Comparison of ENCODE assay signal across 9 cellular contexts in genomic region chr19:58001895-58002369, GRCh38. TPM values are rescaled to one million over a fixed set of nuclear protein-coding genes. Genes with fewer than 3 reads are reported as not detected.
DNase-seq lines count a peak whose midpoint lies in the region; ATAC-seq, FAIRE-seq and TF ChIP-seq lines count a peak whose summit lies in the region.
"Had no signal": no experiment of that assay in that cellular context is flagged by ENCODE, and none has a peak within 500 bp of the region (broad histone marks: within the 10 kb centered on the region; RNA-seq: fewer than 3 reads in every experiment).

No MANE protein-coding gene starts in this region.

- POLR2A ChIA-PET in AG04450 (lab: Yijun Ruan, JAX) = interaction anchor here (0.6 to 1.7 kb wide), 6 partner anchors 10 to 181 kb away, joined by 3 to 11 read pairs (median 6); partner anchors contain the start of genes ZNF135, ZNF274 and ZNF329
- POLR2A ChIA-PET in endothelial cell of umbilical vein (lab: Charles Lee) = interaction anchor here (1.4 kb wide), 1 partner anchor 16 kb away, joined by 3 read pairs; no protein-coding TSS in a partner anchor

- peaks cover 4% of the 10 kb centered on the region for H3K27me3 Mint-ChIP-seq in nephron (ENCODE audit: low read depth)

- H3K27ac Mint-ChIP-seq in nephron = peak overlapping the region; percentile 91 to 97 (median 95)

- peak overlapping the region; percentile 92 for H3K4me3 ChIP-seq in AG04450 (ENCODE audit: low read depth, low read length)
- peak overlapping the region; percentile 81 for H3K4me3 ChIP-seq in SJSA1
- peak overlapping the region; percentile 39 to 90 (median 75) for H3K4me3 ChIP-seq in endothelial cell of umbilical vein (replicated peaks in 1 of 3; ENCODE audit: insufficient read depth in 1 of 3, low read depth in 1 of 3, low read length in 3 of 3)

- peak overlapping the region; percentile 76 for H3K9ac ChIP-seq in endothelial cell of umbilical vein (replicated peaks; ENCODE audit: extremely low read depth, insufficient read depth, low read length)

- H3K36me3 Mint-ChIP-seq in nephron (ENCODE audit: low read depth) = peaks cover 96% of the 10 kb centered on the region

- H3K36me3 ChIP-seq in SJSA1 (peaks cover 65% of the 10 kb centered on the region), endothelial cell of umbilical vein (ENCODE audit: control insufficient read depth in 2 of 2, extremely low read depth in 1 of 2, insufficient read depth in 2 of 2, low read length in 2 of 2) (peaks cover 12 to 23% of the 10 kb centered on the region in 2 experiments)

- TF ChIP-seq POLR2A in endothelial cell of umbilical vein (IDR thresholded peaks at IDR 0.05; ENCODE audit: low read depth, low read length) = no peak

- peaks cover 5% of the 10 kb centered on the region for H3K4me1 ChIP-seq in SJSA1 (replicated peaks)
- H3K4me1 ChIP-seq in endothelial cell of umbilical vein (ENCODE audit: control insufficient read depth, extremely low read depth, insufficient read depth, low read length) = peaks cover 5% of the 10 kb centered on the region

- TF ChIP-seq CTCF in AG04450 (IDR thresholded peaks at IDR 0.05; ENCODE audit: low read depth, low read length) (no peak), endothelial cell of umbilical vein (IDR thresholded peaks at IDR 0.05; ENCODE audit: extremely low read depth in 1 of 2, insufficient read depth in 1 of 2, low read depth in 1 of 2, low read length in 2 of 2) (no peak), nephron (IDR thresholded peaks at IDR 0.05; ENCODE audit: unreplicated experiment in 3 of 3) (no peak)

- H3K4me2 ChIP-seq in endothelial cell of umbilical vein (ENCODE audit: insufficient read depth, low read length) = peak overlapping the region; percentile 56

- H3K79me2 ChIP-seq in endothelial cell of umbilical vein (ENCODE audit: control insufficient read depth, insufficient read depth, low read length) = peaks cover 1% of the 10 kb centered on the region

- no peaks in the 10 kb centered on the region for H3K9me1 ChIP-seq in endothelial cell of umbilical vein (replicated peaks; ENCODE audit: control insufficient read depth, extremely low read depth, insufficient read depth, low read length)

- ATAC-seq in GM19438 (IDR thresholded peaks at IDR 0.05; ENCODE audit: low read depth, unreplicated experiment) (peak; percentile 17), GM21825 (IDR thresholded peaks at IDR 0.05; ENCODE audit: unreplicated experiment) (no peak)

- dilution Hi-C loops in endothelial cell of umbilical vein (cut with MboI; ENCODE audit: extremely low pct_ligation_motif_present, low sequenced_read_pairs) = no loop called here

- CTCF ChIA-PET in AG04450 (lab: Charles Lee) (no interaction called here), endothelial cell of umbilical vein (lab: Charles Lee) (interaction anchor here (0.8 to 0.9 kb wide), 2 partner anchors 12 to 67 kb away, joined by 3 read pairs; partner anchors contain the start of gene ZNF418)

- intact Hi-C loops in endothelial cell of umbilical vein (cut with micrococcal nuclease) = loop anchor here (1.0 to 10.0 kb wide), 3 partner anchors 55 to 367 kb away; partner anchors contain the start of genes ZNF211, ZNF256 and ZNF329

- peak overlapping the region; percentile 79 for H2AFZ ChIP-seq in endothelial cell of umbilical vein (ENCODE audit: low read depth, low read length)

- peaks cover 86% of the 10 kb centered on the region for H3K9me3 Mint-ChIP-seq in nephron

- peak overlapping the region; percentile 79 to 93 (median 85) for H3K4me3 Mint-ChIP-seq in nephron

- no TSS peak for BruUV-seq in endothelial cell of umbilical vein (replicated peaks; lab: Mats Ljungman, UMichigan)

- H3K27me3 ChIP-seq in AG04450 (ENCODE audit: control insufficient read depth, insufficient read depth, low read length) (no peaks in the 10 kb centered on the region), SJSA1 (replicated peaks) (no peaks in the 10 kb centered on the region), endothelial cell of umbilical vein (ENCODE audit: control insufficient read depth in 2 of 2, insufficient read depth in 2 of 2, low read length in 2 of 2) (no peaks in the 10 kb centered on the region)

- DNase-seq in AG04450 (ENCODE audit: low read depth, low spot score) (no peak), SJSA1 (ENCODE audit: low read depth in 1 of 2, low spot score in 2 of 2) (no peak), endothelial cell of umbilical vein (ENCODE audit: low read depth, low spot score) (no peak), activated gamma-delta T cell treated with Interleukin-2 at 50 U/mL for 16 hours (no peak), middle frontal gyrus (ENCODE audit: extremely low spot score, low spot score) (no peak)

- H3K4me1 Mint-ChIP-seq in nephron = peaks cover 11% of the 10 kb centered on the region

- no peaks in the 10 kb centered on the region for H4K20me1 ChIP-seq in endothelial cell of umbilical vein (replicated peaks; ENCODE audit: control insufficient read depth, extremely low read depth, insufficient read depth, low read length)

- H3K9me3 ChIP-seq in AG04450 (ENCODE audit: control insufficient read depth, insufficient read depth, low read length) (peaks cover 74% of the 10 kb centered on the region), SJSA1 (replicated peaks) (peaks cover 23% of the 10 kb centered on the region), endothelial cell of umbilical vein (replicated peaks; ENCODE audit: control insufficient read depth, insufficient read depth, low read length) (peaks cover 2% of the 10 kb centered on the region)

- peak overlapping the region; percentile 65 for H3K27ac ChIP-seq in AG04450 (ENCODE audit: low read depth, low read length)
- peak overlapping the region; percentile 62 for H3K27ac ChIP-seq in SJSA1
- peak overlapping the region; percentile 19 for H3K27ac ChIP-seq in endothelial cell of umbilical vein (ENCODE audit: insufficient read depth, low read depth, low read length)

- no peak for FAIRE-seq in endothelial cell of umbilical vein (lab: Jason Lieb, UNC)

RNA-seq across cellular contexts. Expression of gene ZNF606, which starts 0.7 kb away (rescaled TPM):
- polyA plus RNA-seq in AG04450 (2011; rRNA removed) (4.9 TPM in 2 replicates), endothelial cell of umbilical vein (4.6 TPM in 2 replicates)
- polyA minus RNA-seq in AG04450 (2011; rRNA and poly(A)+ RNA removed) = 8.7 and 10.2 TPM in 2 replicates
- total RNA-seq in SJSA1 (2014; rRNA removed; shearing (Covaris generic)) = 13.1 and 32.0 TPM in 2 replicates
- 7.8 and 10.8 TPM in 2 replicates for total RNA-seq in endothelial cell of umbilical vein
- 1.8 and 3.5 TPM in 2 replicates for polyA plus RNA-seq in endothelial cell of umbilical vein (2011; cell fraction: cytosol; rRNA removed)
- 11.3 and 17.8 TPM in 2 replicates for polyA plus RNA-seq in endothelial cell of umbilical vein (2011; cell fraction: nucleus; rRNA removed)
- 2.9 and 3.1 TPM in 2 replicates for polyA plus RNA-seq in endothelial cell of umbilical vein (2012)
- 6.0 and 8.7 TPM in 2 replicates for polyA minus RNA-seq in endothelial cell of umbilical vein
- polyA minus RNA-seq in endothelial cell of umbilical vein (2011; cell fraction: cytosol; rRNA and poly(A)+ RNA removed) = 3.5 TPM
- 18.3 and 21.3 TPM in 2 replicates for polyA minus RNA-seq in endothelial cell of umbilical vein (2011; cell fraction: nucleus; rRNA and poly(A)+ RNA removed)

RNA-seq across cellular contexts. Expression of gene C19orf18, which starts 27.6 kb away (rescaled TPM):
- polyA plus RNA-seq in AG04450 (2011; rRNA removed) (0.10 and 0.27 TPM in 2 replicates), endothelial cell of umbilical vein (0.08 TPM in 1 of 2 replicates, not detected in the other)
- not detected in 2 replicates for polyA minus RNA-seq in AG04450 (2011; rRNA and poly(A)+ RNA removed)
- total RNA-seq in SJSA1 (2014; rRNA removed; shearing (Covaris generic)) = not detected in 2 replicates
- 0.37 and 0.64 TPM in 2 replicates for total RNA-seq in endothelial cell of umbilical vein
- polyA plus RNA-seq in endothelial cell of umbilical vein (2011; cell fraction: cytosol; rRNA removed) = 0.07 TPM in 1 of 2 replicates, not detected in the other
- 0.43 and 0.74 TPM in 2 replicates for polyA plus RNA-seq in endothelial cell of umbilical vein (2011; cell fraction: nucleus; rRNA removed)
- polyA plus RNA-seq in endothelial cell of umbilical vein (2012) = 0.23 and 0.40 TPM in 2 replicates
- 0.32 and 0.51 TPM in 2 replicates for polyA minus RNA-seq in endothelial cell of umbilical vein
- not detected for polyA minus RNA-seq in endothelial cell of umbilical vein (2011; cell fraction: cytosol; rRNA and poly(A)+ RNA removed)
- 0.53 TPM in 1 of 2 replicates, not detected in the other for polyA minus RNA-seq in endothelial cell of umbilical vein (2011; cell fraction: nucleus; rRNA and poly(A)+ RNA removed)

RNA-seq across cellular contexts. Expression of gene ZSCAN1, which starts 31.9 kb away (rescaled TPM):
- polyA plus RNA-seq in AG04450 (2011; rRNA removed) (not detected in 2 replicates), endothelial cell of umbilical vein (0.10 TPM in 1 of 2 replicates, not detected in the other)
- polyA minus RNA-seq in AG04450 (2011; rRNA and poly(A)+ RNA removed) = not detected in 2 replicates
- total RNA-seq in SJSA1 (2014; rRNA removed; shearing (Covaris generic)) = not detected in 2 replicates
- not detected in 2 replicates for total RNA-seq in endothelial cell of umbilical vein
- not detected in 2 replicates for polyA plus RNA-seq in endothelial cell of umbilical vein (2011; cell fraction: cytosol; rRNA removed)
- polyA plus RNA-seq in endothelial cell of umbilical vein (2011; cell fraction: nucleus; rRNA removed) = not detected in 2 replicates
- polyA plus RNA-seq in endothelial cell of umbilical vein (2012) = not detected in 2 replicates
- not detected in 2 replicates for polyA minus RNA-seq in endothelial cell of umbilical vein
- polyA minus RNA-seq in endothelial cell of umbilical vein (2011; cell fraction: cytosol; rRNA and poly(A)+ RNA removed) = not detected
- not detected in 2 replicates for polyA minus RNA-seq in endothelial cell of umbilical vein (2011; cell fraction: nucleus; rRNA and poly(A)+ RNA removed)
- total RNA-seq: pulmonary artery endothelial cell had no signal

RNA-seq across cellular contexts. Expression of gene ZNF256, which starts 54.4 kb away (rescaled TPM):
- polyA plus RNA-seq in AG04450 (2011; rRNA removed) (3.6 and 4.6 TPM in 2 replicates), endothelial cell of umbilical vein (1.5 and 1.9 TPM in 2 replicates)
- 5.2 and 6.2 TPM in 2 replicates for polyA minus RNA-seq in AG04450 (2011; rRNA and poly(A)+ RNA removed)
- total RNA-seq in SJSA1 (2014; rRNA removed; shearing (Covaris generic)) = 1.8 and 5.2 TPM in 2 replicates
- total RNA-seq in endothelial cell of umbilical vein = 3.7 and 4.0 TPM in 2 replicates
- 2.4 and 3.0 TPM in 2 replicates for polyA plus RNA-seq in endothelial cell of umbilical vein (2011; cell fraction: cytosol; rRNA removed)
- polyA plus RNA-seq in endothelial cell of umbilical vein (2011; cell fraction: nucleus; rRNA removed) = 4.7 and 5.7 TPM in 2 replicates
- 3.1 and 3.4 TPM in 2 replicates for polyA plus RNA-seq in endothelial cell of umbilical vein (2012)
- 3.8 and 4.5 TPM in 2 replicates for polyA minus RNA-seq in endothelial cell of umbilical vein
- polyA minus RNA-seq in endothelial cell of umbilical vein (2011; cell fraction: cytosol; rRNA and poly(A)+ RNA removed) = not detected
- 5.1 and 5.5 TPM in 2 replicates for polyA minus RNA-seq in endothelial cell of umbilical vein (2011; cell fraction: nucleus; rRNA and poly(A)+ RNA removed)

RNA-seq across cellular contexts. Expression of gene ZNF135, which starts 57.1 kb away (rescaled TPM):
- polyA plus RNA-seq in AG04450 (2011; rRNA removed) = 6.4 and 6.6 TPM in 2 replicates
- polyA minus RNA-seq in AG04450 (2011; rRNA and poly(A)+ RNA removed) = 6.6 and 8.1 TPM in 2 replicates
- not detected in 2 replicates for total RNA-seq in SJSA1 (2014; rRNA removed; shearing (Covaris generic))
- total RNA-seq in endothelial cell of umbilical vein = 0.14 and 1.2 TPM in 2 replicates
- polyA plus RNA-seq in endothelial cell of umbilical vein = 1.5 TPM in 2 replicates
- polyA plus RNA-seq in endothelial cell of umbilical vein (2011; cell fraction: cytosol; rRNA removed) = 1.1 and 1.5 TPM in 2 replicates
- polyA plus RNA-seq in endothelial cell of umbilical vein (2011; cell fraction: nucleus; rRNA removed) = 7.4 and 8.1 TPM in 2 replicates
- polyA plus RNA-seq in endothelial cell of umbilical vein (2012) = 0.35 and 0.42 TPM in 2 replicates
- 1.9 and 2.0 TPM in 2 replicates for polyA minus RNA-seq in endothelial cell of umbilical vein
- polyA minus RNA-seq in endothelial cell of umbilical vein (2011; cell fraction: cytosol; rRNA and poly(A)+ RNA removed) = not detected
- 1.0 and 2.4 TPM in 2 replicates for polyA minus RNA-seq in endothelial cell of umbilical vein (2011; cell fraction: nucleus; rRNA and poly(A)+ RNA removed)
